Comparison of ENCODE assay signal across 31 cellular contexts in genomic region chr4:82811392-82811791, GRCh38. TPM values are rescaled to one million over a fixed set of nuclear protein-coding genes. Genes with fewer than 3 reads are reported as not detected.
"Had no signal": no experiment of that assay in that cellular context is flagged by ENCODE, and none has a peak within 500 bp of the region (broad histone marks: within the 10 kb centered on the region; RNA-seq: fewer than 3 reads in every experiment).

No MANE protein-coding gene starts in this region.

- H3K27me3 ChIP-seq: ascending aorta, breast epithelium, esophagus muscularis mucosa, gastroesophageal sphincter had no signal

- DNase-seq: activated B cell treated with CpG ODN at 0.5 μM for 24 hours; activated CD4-positive, alpha-beta T cell treated with anti-CD3 and anti-CD28 coated beads for 48 hours; activated CD4-positive, alpha-beta T cell treated with anti-CD3 and anti-CD28 coated beads, Interleukin-2, amount 50 U/mL, for 1 hour; activated CD4-positive, alpha-beta T cell treated with anti-CD3 and anti-CD28 coated beads, Interleukin-2, amount 50 U/mL, for 48 hours; activated CD8-positive, alpha-beta memory T cell treated with anti-CD3 and anti-CD28 coated beads for 24 hours; activated CD8-positive, alpha-beta T cell treated with anti-CD3 and anti-CD28 coated beads for 36 hours; activated effector memory CD4-positive, alpha-beta T cell treated with Interleukin-2 at 50 U/mL for 16 hours; activated naive CD4-positive, alpha-beta T cell treated with anti-CD3 and anti-CD28 coated beads for 36 hours; activated naive CD8-positive, alpha-beta T cell treated with anti-CD3 and anti-CD28 coated beads, Interleukin-2, amount 10 ng/mL, durations not matched to agents 7 days and 5 days; activated T-cell treated with anti-CD3 and anti-CD28 coated beads, Interleukin-2, amount 50 U/mL, for 4 hours; effector CD4-positive, alpha-beta T cell; effector memory CD8-positive, alpha-beta T cell; erythroblast; foreskin melanocyte; T-helper 1 cell; T-helper 17 cell; T1000; WERI-Rb-1 had no signal

- H3K27ac Mint-ChIP-seq: activated B cell treated with CpG ODN at 0.5 μM for 24 hours; activated CD8-positive, alpha-beta T cell treated with anti-CD3 and anti-CD28 coated beads for 36 hours; activated naive CD4-positive, alpha-beta T cell treated with anti-CD3 and anti-CD28 coated beads for 36 hours; activated naive CD4-positive, alpha-beta T cell treated with anti-CD3 and anti-CD28 coated beads, Interleukin-2, amount 50 U/mL, for 24 hours; activated naive CD8-positive, alpha-beta T cell treated with anti-CD3 and anti-CD28 coated beads, Interleukin-2, amount 10 ng/mL, durations not matched to agents 7 days and 5 days; dendritic cell treated with granulocyte-macrophage colony-stimulating factor and Interleukin-4, amounts not matched to agents 40 ng/mL and 50 ng/mL, for 4 days; T-helper 2 cell treated with Interferon-gamma antibody and Interleukin-4, amounts not matched to agents 5 μg/mL and 100 μg/mL, for 36 hours had no signal

- H3K9me3 Mint-ChIP-seq: activated B cell treated with CpG ODN at 0.5 μM for 24 hours; activated CD8-positive, alpha-beta T cell treated with anti-CD3 and anti-CD28 coated beads for 36 hours; activated naive CD4-positive, alpha-beta T cell treated with anti-CD3 and anti-CD28 coated beads for 36 hours; activated naive CD4-positive, alpha-beta T cell treated with anti-CD3 and anti-CD28 coated beads, Interleukin-2, amount 50 U/mL, for 24 hours; activated T-cell treated with anti-CD3 and anti-CD28 coated beads, Interleukin-2, amount 50 U/mL, for 4 hours; activated T-helper 17 cell treated with anti-CD3 and anti-CD28 coated beads, Interleukin-2, amount 50 U/mL, for 72 hours; brain; central memory CD8-positive, alpha-beta T cell; dendritic cell treated with granulocyte-macrophage colony-stimulating factor and Interleukin-4, amounts not matched to agents 40 ng/mL and 50 ng/mL, for 4 days; effector memory CD8-positive, alpha-beta T cell; T-helper 2 cell treated with Interferon-gamma antibody and Interleukin-4, amounts not matched to agents 5 μg/mL and 100 μg/mL, for 36 hours had no signal

- H3K4me1 ChIP-seq: breast epithelium had no signal

- H3K36me3 Mint-ChIP-seq: activated naive CD4-positive, alpha-beta T cell treated with anti-CD3 and anti-CD28 coated beads, Interleukin-2, amount 50 U/mL, for 24 hours had no signal

- H3K4me3 ChIP-seq: ascending aorta, breast epithelium, cardiac muscle cell, coronary artery, esophagus muscularis mucosa, gastroesophageal sphincter had no signal

- H3K4me1 Mint-ChIP-seq: activated B cell treated with CpG ODN at 0.5 μM for 24 hours; central memory CD8-positive, alpha-beta T cell had no signal

- H3K36me3 ChIP-seq: breast epithelium, cardiac muscle cell, WERI-Rb-1 had no signal

- H3K27ac ChIP-seq: breast epithelium, cardiac muscle cell, WERI-Rb-1 had no signal

- H3K9me3 ChIP-seq: ascending aorta, breast epithelium, esophagus muscularis mucosa, gastroesophageal sphincter had no signal

- ATAC-seq: activated CD4-positive, CD25-positive, alpha-beta regulatory T cell treated with anti-CD3 and anti-CD28 coated beads, Interleukin-2, amount 50 U/mL, for 24 hours; activated CD8-positive, alpha-beta T cell treated with anti-CD3 and anti-CD28 coated beads for 36 hours; activated T-cell treated with anti-CD3 and anti-CD28 coated beads, Interleukin-2, amount 50 U/mL, for 4 hours; activated T-helper 17 cell treated with anti-CD3 and anti-CD28 coated beads, Interleukin-2, amount 50 U/mL, for 72 hours; effector memory CD8-positive, alpha-beta T cell; gastroesophageal sphincter; T-helper 17 cell had no signal

- H3K27me3 Mint-ChIP-seq: activated CD8-positive, alpha-beta T cell treated with anti-CD3 and anti-CD28 coated beads for 36 hours; activated naive CD4-positive, alpha-beta T cell treated with anti-CD3 and anti-CD28 coated beads, Interleukin-2, amount 50 U/mL, for 24 hours; activated T-helper 17 cell treated with anti-CD3 and anti-CD28 coated beads, Interleukin-2, amount 50 U/mL, for 72 hours; brain; central memory CD8-positive, alpha-beta T cell; dendritic cell treated with granulocyte-macrophage colony-stimulating factor and Interleukin-4, amounts not matched to agents 40 ng/mL and 50 ng/mL, for 4 days; effector memory CD8-positive, alpha-beta T cell had no signal

- H3K4me3 Mint-ChIP-seq: activated B cell treated with CpG ODN at 0.5 μM for 24 hours; activated CD8-positive, alpha-beta T cell treated with anti-CD3 and anti-CD28 coated beads for 36 hours; activated naive CD4-positive, alpha-beta T cell treated with anti-CD3 and anti-CD28 coated beads for 36 hours; activated naive CD4-positive, alpha-beta T cell treated with anti-CD3 and anti-CD28 coated beads, Interleukin-2, amount 50 U/mL, for 24 hours; activated naive CD8-positive, alpha-beta T cell treated with anti-CD3 and anti-CD28 coated beads, Interleukin-2, amount 10 ng/mL, durations not matched to agents 7 days and 5 days; activated T-cell treated with anti-CD3 and anti-CD28 coated beads, Interleukin-2, amount 50 U/mL, for 4 hours; activated T-helper 17 cell treated with anti-CD3 and anti-CD28 coated beads, Interleukin-2, amount 50 U/mL, for 72 hours; central memory CD8-positive, alpha-beta T cell; dendritic cell treated with granulocyte-macrophage colony-stimulating factor and Interleukin-4, amounts not matched to agents 40 ng/mL and 50 ng/mL, for 4 days; effector memory CD8-positive, alpha-beta T cell; T-helper 2 cell treated with Interferon-gamma antibody and Interleukin-4, amounts not matched to agents 5 μg/mL and 100 μg/mL, for 36 hours had no signal

RNA-seq across cellular contexts. Expression of gene SCD5, which starts 12.8 kb away (rescaled TPM):
- total RNA-seq: activated B cell treated with CpG ODN at 0.5 μM for 24 hours had no signal
